In genomic region chr16:1069154-1069553, GRCh38 we compare ENCODE assay signal across 28 cellular contexts. TPM values are rescaled to one million over a fixed set of nuclear protein-coding genes. Genes with fewer than 3 reads are reported as not detected.
A peak's percentile ranks its signal among the peaks of the same experiment; 100 is the strongest.
DNase-seq lines count a peak whose midpoint lies in the region; ATAC-seq and TF ChIP-seq lines count a peak whose summit lies in the region.
"Had no signal": no experiment of that assay in that cellular context is flagged by ENCODE, and none has a peak within 500 bp of the region (broad histone marks: within the 10 kb centered on the region; RNA-seq: fewer than 3 reads in every experiment).

No MANE protein-coding gene starts in this region.

- intact Hi-C loops in sciatic nerve (cut with DNase I) = no loop called here

- peak; percentile 44 for DNase-seq in activated CD4-positive, CD25-positive, alpha-beta regulatory T cell treated with anti-CD3 and anti-CD28 coated beads, Interleukin-2, amount 50 U/mL, for 72 hours
- DNase-seq in activated CD4-positive, CD25-positive, alpha-beta regulatory T cell (lab: John Stamatoyannopoulos, UW) = no peak
- DNase-seq in stimulated activated CD4-positive, alpha-beta T cell treated with anti-CD3 and anti-CD28 coated beads, Interleukin-1b, Interleukin-23, amount 100 ng/mL, for 48 hours = peak; percentile 27
- DNase-seq in stimulated activated CD4-positive, alpha-beta T cell treated with anti-CD3 and anti-CD28 coated beads, Interleukin-4, amount 100 ng/mL, for 24 hours = no peak
- DNase-seq in sciatic nerve (ENCODE audit: low spot score) = no peak
- DNase-seq: activated CD4-positive, alpha-beta T cell treated with anti-CD3 and anti-CD28 coated beads, Interleukin-2, amount 10 ng/mL, durations not matched to agents 7 days and 5 days; BE2C; effector CD4-positive, alpha-beta T cell; immature natural killer cell; NCI-H1092; NCI-H187; nucleus accumbens; PC-9; psoas muscle; SHP77 treated with DMSO at 0.1 percent for 48 hours had no signal

- no peak for TF ChIP-seq CTCF in VCaP (conservative IDR thresholded peaks at IDR 0.05)

- ATAC-seq in GM18867 (IDR thresholded peaks at IDR 0.05; ENCODE audit: unreplicated experiment) = no peak
- ATAC-seq in GM19324 (IDR thresholded peaks at IDR 0.05; ENCODE audit: low FRiP score, unreplicated experiment) = no peak
- no peak for ATAC-seq in sciatic nerve
- ATAC-seq: left lobe of liver; psoas muscle; stimulated activated memory B cell treated with anti-CD40 and anti-IgM and Interleukin-4, amounts not matched to agents 10 μg/mL and 1 μg/mL and 100 μg/mL, for 72 hours had no signal

- peak overlapping the region; percentile 69; the same call in 1 of the 2 replicates for H3K27ac ChIP-seq in VCaP
- H3K27ac ChIP-seq: breast epithelium, hepatocyte, HL-60, PC-9, psoas muscle had no signal

RNA-seq across cellular contexts. Expression of gene SSTR5, which starts 3.4 kb away (rescaled TPM):
- not detected for total RNA-seq in sciatic nerve
- total RNA-seq: activated CD4-positive, alpha-beta T cell treated with anti-CD3 and anti-CD28 coated beads, Interleukin-2, amount 10 ng/mL, durations not matched to agents 7 days and 5 days; breast epithelium; epithelial cell of proximal tubule; fibroblast of villous mesenchyme; left lobe of liver; mesenteric fat pad; PC-9; skeletal muscle tissue; temporal lobe had no signal

RNA-seq across cellular contexts. Expression of gene C1QTNF8, which starts 26.9 kb away (rescaled TPM):
- total RNA-seq in sciatic nerve = not detected
- total RNA-seq: activated CD4-positive, alpha-beta T cell treated with anti-CD3 and anti-CD28 coated beads, Interleukin-2, amount 10 ng/mL, durations not matched to agents 7 days and 5 days; breast epithelium; epithelial cell of proximal tubule; fibroblast of villous mesenchyme; hepatocyte; left lobe of liver; mesenteric fat pad; PC-9; psoas muscle; skeletal muscle tissue had no signal

Comparison
In these comparisons a context has a peak if more than half of its experiments do, and no peak if none do; other contexts are left out.
1. DNase-seq: peak in activated CD4-positive, CD25-positive, alpha-beta regulatory T cell treated with anti-CD3 and anti-CD28 coated beads, Interleukin-2, amount 50 U/mL, for 72 hours (single experiment) and stimulated activated CD4-positive, alpha-beta T cell treated with anti-CD3 and anti-CD28 coated beads, Interleukin-1b, Interleukin-23, amount 100 ng/mL, for 48 hours (single experiment); none in activated CD4-positive, CD25-positive, alpha-beta regulatory T cell (0 of 4), stimulated activated CD4-positive, alpha-beta T cell treated with anti-CD3 and anti-CD28 coated beads, Interleukin-4, amount 100 ng/mL, for 24 hours (single experiment) and sciatic nerve (single experiment).